Comparison of ENCODE assay signal across 24 cellular contexts in the genomic region with DNA sequence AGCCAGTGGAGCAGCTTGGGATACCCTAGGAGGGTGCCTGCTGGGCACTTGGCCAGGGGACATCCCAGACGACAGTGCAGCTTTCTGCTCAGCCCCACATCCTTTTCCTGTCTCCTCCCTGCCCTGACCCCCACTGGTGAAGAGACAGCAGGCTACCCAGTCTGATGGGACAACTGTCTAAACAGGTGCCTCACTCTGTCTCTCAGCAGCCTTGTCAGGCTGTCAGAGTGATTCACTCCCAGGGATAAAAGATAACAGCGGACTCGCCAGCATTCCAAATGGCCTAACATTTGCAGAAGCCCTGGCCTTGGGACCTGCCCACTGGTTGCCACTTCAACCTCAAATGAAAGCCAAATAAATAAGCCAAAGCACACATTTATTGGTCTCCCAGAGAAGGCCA.
DNase-seq lines count a peak whose midpoint lies in the region; ATAC-seq and TF ChIP-seq lines count a peak whose summit lies in the region.
"Had no signal": no experiment of that assay in that cellular context is flagged by ENCODE, and none has a peak within 500 bp of the region (broad histone marks: within the 10 kb centered on the region; RNA-seq: fewer than 3 reads in every experiment).

No MANE protein-coding gene starts in this region.

- H3F3A ChIP-seq in neural progenitor cell (ENCODE audit: low read depth) = no peaks in the 10 kb centered on the region

- H3K27me3 Mint-ChIP-seq in nephron progenitor cell (ENCODE audit: low read depth, poor library complexity) (peaks cover 6% of the 10 kb centered on the region), neural progenitor cell (ENCODE audit: insufficient read depth, low read depth) (no peaks in the 10 kb centered on the region)
- H3K27me3 Mint-ChIP-seq in effector memory CD8-positive, alpha-beta T cell = peaks cover 11 to 27% of the 10 kb centered on the region in 2 donors

- peak overlapping the region; percentile 21 for H3K27ac Mint-ChIP-seq in nephron progenitor cell
- no peak overlapping the region for H3K27ac Mint-ChIP-seq in neural progenitor cell
- H3K27ac Mint-ChIP-seq in effector memory CD8-positive, alpha-beta T cell = no peak overlapping the region
- H3K27ac Mint-ChIP-seq: CD8-positive, alpha-beta T cell had no signal

- ATAC-seq in Right ventricle myocardium inferior = peak; percentile 25
- no peak for ATAC-seq in effector memory CD8-positive, alpha-beta T cell (replicated peaks)
- ATAC-seq in HG03565 (IDR thresholded peaks at IDR 0.05; ENCODE audit: unreplicated experiment) = no peak
- ATAC-seq: CD8-positive, alpha-beta T cell; GM12878 had no signal

- peak overlapping the region in 1 of 2 donors; percentile 57 for H3K27ac ChIP-seq in right atrium auricular region
- no peak overlapping the region for H3K27ac ChIP-seq in esophagus muscularis mucosa (replicated peaks in 1 of 4)
- no peak overlapping the region for H3K27ac ChIP-seq in neural progenitor cell
- H3K27ac ChIP-seq: BLaER1, SJSA1 had no signal

- H3K9ac ChIP-seq in neural progenitor cell = no peak overlapping the region
- H3K9ac ChIP-seq: BLaER1 had no signal

- H3K9me3 ChIP-seq in right atrium auricular region (no peaks in the 10 kb centered on the region), esophagus muscularis mucosa (no peaks in the 10 kb centered on the region), neural progenitor cell (ENCODE audit: low read depth) (no peaks in the 10 kb centered on the region)
- H3K9me3 ChIP-seq: SJSA1 had no signal

- H3K4me3 ChIP-seq in right atrium auricular region = no peak overlapping the region
- H3K4me3 ChIP-seq in esophagus muscularis mucosa = no peak overlapping the region
- no peak overlapping the region for H3K4me3 ChIP-seq in neural progenitor cell
- H3K4me3 ChIP-seq: BLaER1, GM12878, SJSA1 had no signal

- DNase-seq in Right ventricle myocardium inferior (ENCODE audit: missing footprints) = no peak
- DNase-seq in right atrium auricular region (ENCODE audit: low spot score) = no peak
- DNase-seq in esophagus muscularis mucosa (ENCODE audit: extremely low spot score) = peak; percentile 77
- DNase-seq in nephron progenitor cell = no peak
- DNase-seq in neural progenitor cell (ENCODE audit: low spot score) = no peak
- no peak for DNase-seq in activated T-cell treated with anti-CD3 and anti-CD28 coated beads, Interleukin-2, amount 50 U/mL, for 1 hour
- no peak for DNase-seq in effector memory CD8-positive, alpha-beta T cell
- DNase-seq: 8988T; CD8-positive, alpha-beta T cell; GDM1; GOT3; IMR-90; Karpas-422; NCI-H1105; NCI-H187; NCI-H226; NCI-H524 treated with DMSO at 0.1 percent for 48 hours; NK-92 treated with Interleukin-12 subunit alpha and Interleukin-12 subunit beta, amount 100 ng/mL, for 24 hours; OCI-M1; RPMI8226 had no signal

- no peak for TF ChIP-seq CTCF in right atrium auricular region (IDR thresholded peaks at IDR 0.05)
- TF ChIP-seq CTCF in esophagus muscularis mucosa (IDR thresholded peaks at IDR 0.05) = no peak
- no peak for TF ChIP-seq CTCF in nephron progenitor cell (IDR thresholded peaks at IDR 0.05)
- TF ChIP-seq CTCF in neural progenitor cell (IDR thresholded peaks at IDR 0.05) = no peak

- H3K9me3 Mint-ChIP-seq in nephron progenitor cell = no peaks in the 10 kb centered on the region
- H3K9me3 Mint-ChIP-seq in neural progenitor cell = peaks cover 2% of the 10 kb centered on the region
- no peaks in the 10 kb centered on the region for H3K9me3 Mint-ChIP-seq in effector memory CD8-positive, alpha-beta T cell
- H3K9me3 Mint-ChIP-seq: CD8-positive, alpha-beta T cell had no signal

- no peak for TF ChIP-seq POLR2A in esophagus muscularis mucosa (IDR thresholded peaks at IDR 0.05; ENCODE audit: low read depth)

- H3K4me1 Mint-ChIP-seq in nephron progenitor cell (peaks cover 33% of the 10 kb centered on the region), neural progenitor cell (no peaks in the 10 kb centered on the region)
- no peaks in the 10 kb centered on the region for H3K4me1 Mint-ChIP-seq in effector memory CD8-positive, alpha-beta T cell (ENCODE audit: low read depth in 2 of 2)

- H3K4me2 ChIP-seq in neural progenitor cell = no peak overlapping the region
- H3K4me2 ChIP-seq: BLaER1 had no signal

- H3K36me3 ChIP-seq in right atrium auricular region = no peaks in the 10 kb centered on the region
- no peaks in the 10 kb centered on the region for H3K36me3 ChIP-seq in esophagus muscularis mucosa
- H3K36me3 ChIP-seq in neural progenitor cell = no peaks in the 10 kb centered on the region
- H3K36me3 ChIP-seq: BLaER1, SJSA1 had no signal

- no peak for TF ChIP-seq EP300 in esophagus muscularis mucosa (IDR thresholded peaks at IDR 0.05)

- H3K4me1 ChIP-seq in right atrium auricular region = no peaks in the 10 kb centered on the region
- peaks cover 11 to 34% (median 27%) of the 10 kb centered on the region in 4 donors for H3K4me1 ChIP-seq in esophagus muscularis mucosa
- no peaks in the 10 kb centered on the region for H3K4me1 ChIP-seq in neural progenitor cell
- H3K4me1 ChIP-seq: SJSA1 had no signal

- WGBS in esophagus muscularis mucosa = 75% methylated on average over 3 of the region's 3 CpGs

- H3K4me3 Mint-ChIP-seq in nephron progenitor cell (no peak overlapping the region), neural progenitor cell (no peak overlapping the region)
- no peak overlapping the region for H3K4me3 Mint-ChIP-seq in effector memory CD8-positive, alpha-beta T cell
- H3K4me3 Mint-ChIP-seq: CD8-positive, alpha-beta T cell had no signal

- intact Hi-C loops in Right ventricle myocardium inferior (cut with DNase I) = no loop called here
- intact Hi-C loops in esophagus muscularis mucosa (cut with DNase I) = no loop called here

- H3K79me2 ChIP-seq in neural progenitor cell (ENCODE audit: low read depth) = no peaks in the 10 kb centered on the region

- H4K20me1 ChIP-seq in neural progenitor cell (ENCODE audit: low read depth) = no peaks in the 10 kb centered on the region
- H4K20me1 ChIP-seq: BLaER1 had no signal

- H2AFZ ChIP-seq in neural progenitor cell (replicated peaks) = no peak overlapping the region

- no peaks in the 10 kb centered on the region for H3K36me3 Mint-ChIP-seq in nephron progenitor cell (ENCODE audit: low read depth)
- H3K36me3 Mint-ChIP-seq in neural progenitor cell = no peaks in the 10 kb centered on the region
- H3K36me3 Mint-ChIP-seq in effector memory CD8-positive, alpha-beta T cell (ENCODE audit: insufficient read depth) = no peaks in the 10 kb centered on the region
- H3K36me3 Mint-ChIP-seq: CD8-positive, alpha-beta T cell had no signal

- H3K27me3 ChIP-seq in right atrium auricular region (no peaks in the 10 kb centered on the region), esophagus muscularis mucosa (no peaks in the 10 kb centered on the region), neural progenitor cell (no peaks in the 10 kb centered on the region)
- H3K27me3 ChIP-seq: BLaER1, SJSA1 had no signal
